Comparison of ENCODE assay signal across 13 cellular contexts in genomic region chr5:102811962-102812361, GRCh38. TPM values are rescaled to one million over a fixed set of nuclear protein-coding genes. Genes with fewer than 3 reads are reported as not detected.
A peak's percentile ranks its signal among the peaks of the same experiment; 100 is the strongest.
DNase-seq lines count a peak whose midpoint lies in the region; ATAC-seq, FAIRE-seq and TF ChIP-seq lines count a peak whose summit lies in the region.
"Had no signal": no experiment of that assay in that cellular context is flagged by ENCODE, and none has a peak within 500 bp of the region (broad histone marks: within the 10 kb centered on the region; RNA-seq: fewer than 3 reads in every experiment).

No MANE protein-coding gene starts in this region.

- H3K4ac ChIP-seq in IMR-90 (ENCODE audit: low read depth, low read length): no peak overlapping the region

- no peaks in the 10 kb centered on the region for H3K27me3 ChIP-seq in IMR-90 (ENCODE audit: control insufficient read depth, insufficient read depth, low read length)
- H3K27me3 ChIP-seq: ascending aorta had no signal

- H3K9ac ChIP-seq in IMR-90 (ENCODE audit: low read depth, low read length): no peak overlapping the region
- H3K9ac ChIP-seq: parathyroid adenoma had no signal

- H2BK20ac ChIP-seq in IMR-90 (ENCODE audit: low read depth, low read length): no peak overlapping the region

- no peak overlapping the region for H2BK5ac ChIP-seq in IMR-90 (ENCODE audit: low read depth, low read length, poor library complexity, severe bottlenecking)

- CTCF ChIA-PET in IMR-90 (lab: Yijun Ruan, JAX): no interaction called here

- peaks cover 9% of the 10 kb centered on the region for H4K20me1 ChIP-seq in IMR-90 (ENCODE audit: insufficient read depth, low read length)

- H2AK9ac ChIP-seq in IMR-90 (replicated peaks; ENCODE audit: low read depth, low read length, poor library complexity): no peak overlapping the region

- in situ Hi-C loops in IMR-90 (cut with MboI; ENCODE audit: low sequenced_read_pairs): no loop called here

- no peak overlapping the region for H3K4me2 ChIP-seq in IMR-90 (ENCODE audit: low read depth, low read length)

- no peak overlapping the region for H2AK5ac ChIP-seq in IMR-90 (ENCODE audit: low read depth, low read length)

- FAIRE-seq in islet of Langerhans (lab: Jason Lieb, UNC): peak; percentile 96

- intact Hi-C loops in IMR-90 (cut with micrococcal nuclease) (no loop called here), left ventricle myocardium superior (cut with micrococcal nuclease) (no loop called here)

- 0 out of 2 replicates have a peak, but pooled peaks cover 4% of the 10 kb centered on the region for H3K9me1 ChIP-seq in IMR-90 (ENCODE audit: insufficient read depth, low read length)

- H3K18ac ChIP-seq in IMR-90 (ENCODE audit: low read depth, low read length): no peak overlapping the region

- H3K4me3 ChIP-seq in IMR-90 (ENCODE audit: insufficient read depth, low read depth, low read length): no peak overlapping the region
- H3K4me3 ChIP-seq: ascending aorta had no signal

- no peak overlapping the region for H3K23ac ChIP-seq in IMR-90 (ENCODE audit: low read depth, low read length)

- no peak for TF ChIP-seq RAD21 in IMR-90 (IDR thresholded peaks at IDR 0.05; ENCODE audit: low read length)

- DNase-seq in IMR-90 (peak; percentile 82), RKO (ENCODE audit: low spot score) (peak; percentile 71), left ventricle myocardium superior (no peak), NCI-H187 treated with DMSO at 0.1 percent for 48 hours (lab: John Stamatoyannopoulos, UW) (no peak)
- DNase-seq in stimulated activated CD4-positive, alpha-beta T cell treated with anti-CD3 and anti-CD28 coated beads, Interleukin-2, amount 100 ng/mL, for 24 hours: no peak
- DNase-seq: GDM1, H9 had no signal

- dilution Hi-C loops in IMR-90 (cut with HindIII; ENCODE audit: low sequenced_read_pairs, unreplicated experiment): no loop called here

- BruUV-seq in IMR-90 (replicated peaks; lab: Mats Ljungman, UMichigan): no TSS peak

- ATAC-seq in GM18861 (IDR thresholded peaks at IDR 0.05; ENCODE audit: unreplicated experiment) (peak; percentile 53), IMR-90 (ENCODE audit: low read depth) (no peak; the same call in 1 of the 2 replicates), left ventricle myocardium superior (no peak), HG03521 (IDR thresholded peaks at IDR 0.05; ENCODE audit: unreplicated experiment) (no peak)
- ATAC-seq: WTC11 had no signal

- no peak overlapping the region for H4K91ac ChIP-seq in IMR-90 (ENCODE audit: insufficient read depth, low read depth, low read length)

- H2BK15ac ChIP-seq in IMR-90 (ENCODE audit: low read depth, low read length): no peak overlapping the region

- TF ChIP-seq CTCF in IMR-90 (conservative IDR thresholded peaks at IDR 0.05; ENCODE audit: low read depth, low read length): no peak

- H3K36me3 ChIP-seq in IMR-90 (ENCODE audit: control insufficient read depth, insufficient read depth, low read length): no peaks in the 10 kb centered on the region
- H3K36me3 ChIP-seq: ascending aorta had no signal

- H2AFZ ChIP-seq in IMR-90 (replicated peaks; ENCODE audit: low read length, poor library complexity): no peak overlapping the region
- H2AFZ ChIP-seq: parathyroid adenoma had no signal

- no peak overlapping the region for H4K5ac ChIP-seq in IMR-90 (ENCODE audit: low read depth, low read length)

- POLR2A ChIA-PET in IMR-90 (lab: Charles Lee; ENCODE audit: unreplicated experiment): no interaction called here

- TF ChIP-seq POLR2A in IMR-90 (IDR thresholded peaks at IDR 0.05; ENCODE audit: low read depth, low read length): no peak

- no peak overlapping the region for H4K8ac ChIP-seq in IMR-90 (ENCODE audit: low read depth in 2 of 2, low read length in 2 of 2)

- no peaks in the 10 kb centered on the region for H3K9me3 ChIP-seq in IMR-90 (ENCODE audit: control insufficient read depth, insufficient read depth, low read length)
- H3K9me3 ChIP-seq: ascending aorta had no signal

- peaks cover 15 to 35% of the 10 kb centered on the region in 2 experiments for H3K79me1 ChIP-seq in IMR-90 (ENCODE audit: low read depth in 1 of 2, low read length in 2 of 2)

- no peak overlapping the region for H2BK120ac ChIP-seq in IMR-90 (ENCODE audit: low read depth, low read length)

- H3K14ac ChIP-seq in IMR-90 (replicated peaks; ENCODE audit: low read depth, low read length): no peak overlapping the region

- no peaks in the 10 kb centered on the region for H3K4me1 ChIP-seq in IMR-90 (ENCODE audit: control insufficient read depth, insufficient read depth, low read length)

- no peak overlapping the region for H3K27ac ChIP-seq in IMR-90 (ENCODE audit: insufficient read depth, low read length)
- H3K27ac ChIP-seq: ascending aorta, parathyroid adenoma had no signal

- no peak overlapping the region for H3K56ac ChIP-seq in IMR-90 (ENCODE audit: extremely low read depth, insufficient read depth, low read length)

- no CpG with 5 or more reads among the region's 2 CpGs for WGBS in IMR-90 (ENCODE audit: extremely low coverage in 2 of 2, insufficient read length in 1 of 2), 2 experiments

TF ChIP-seq in IMR-90, 13 proteins besides CTCF, POLR2A, EP300 and RAD21:
- TF ChIP-seq CEBPB (IDR thresholded peaks at IDR 0.05; ENCODE audit: low read depth, low read length) (no peak), BHLHE40 (IDR thresholded peaks at IDR 0.05; ENCODE audit: low read depth, low read length) (no peak), RCOR1 (IDR thresholded peaks at IDR 0.05; ENCODE audit: insufficient replicate concordance, low read length) (no peak), RFX5 (IDR thresholded peaks at IDR 0.05; ENCODE audit: low read depth, low read length) (no peak), SMC3 (IDR thresholded peaks at IDR 0.05; ENCODE audit: low read depth, low read length) (no peak), ELK1 (IDR thresholded peaks at IDR 0.05; ENCODE audit: borderline replicate concordance, low read depth, low read length) (no peak), MAFK (IDR thresholded peaks at IDR 0.05; ENCODE audit: low read depth, low read length) (no peak), NFE2L2 (IDR thresholded peaks at IDR 0.05; ENCODE audit: low read depth, low read length) (no peak), MAZ (IDR thresholded peaks at IDR 0.05; ENCODE audit: borderline replicate concordance, low read depth, low read length) (no peak), FOS (IDR thresholded peaks at IDR 0.05; ENCODE audit: low read depth, low read length) (no peak), MXI1 (IDR thresholded peaks at IDR 0.05; ENCODE audit: borderline replicate concordance, low read depth, low read length) (no peak), USF2 (IDR thresholded peaks at IDR 0.05; ENCODE audit: low read depth, low read length) (no peak), CHD1 (IDR thresholded peaks at IDR 0.05; ENCODE audit: low read depth, low read length) (no peak)
TF ChIP-seq in IMR-90: peak in this region for 0.

RNA-seq across cellular contexts. Expression of gene PAM, which starts 56.9 kb away (rescaled TPM):
- 112 and 115 TPM in 2 replicates for total RNA-seq in IMR-90 (2012; rRNA removed)
- polyA plus RNA-seq in IMR-90 (2012; rRNA removed): 149 and 179 TPM in 2 replicates
- polyA plus RNA-seq in IMR-90 (2012; cell fraction: cytosol; rRNA removed): 132 and 150 TPM in 2 replicates
- polyA plus RNA-seq in IMR-90 (2012; cell fraction: nucleus; rRNA removed; ENCODE audit: low replicate concordance): 57.8 and 161 TPM in 2 replicates
- total RNA-seq in left ventricle myocardium superior: 1,055 TPM

Comparison
In these comparisons a context has a peak if more than half of its experiments do, and no peak if none do; other contexts are left out.
1. DNase-seq: peak in IMR-90 (single experiment) and RKO (single experiment); none in left ventricle myocardium superior (single experiment), stimulated activated CD4-positive, alpha-beta T cell treated with anti-CD3 and anti-CD28 coated beads, Interleukin-2, amount 100 ng/mL, for 24 hours (0 of 2) and NCI-H187 treated with DMSO at 0.1 percent for 48 hours (single experiment).